In genomic region chr12:109808876-109809646, GRCh38 we compare ENCODE assay signal across 2 cellular contexts.
TF ChIP-seq lines count a peak whose summit lies in the region.

No MANE protein-coding gene starts in this region.

TF ChIP-seq in K562, 482 proteins besides CTCF, POLR2A, EP300 and RAD21:
- TF ChIP-seq EHMT2 (IDR thresholded peaks at IDR 0.05) = peak; percentile 58; the same call in 1 of the 2 replicates
- TF ChIP-seq TEAD1 (CRISPR knock-in tag; IDR thresholded peaks at IDR 0.05) = no peak
- TF ChIP-seq YBX1 (IDR thresholded peaks at IDR 0.05) = no peak
- peak; percentile 32 for TF ChIP-seq CREBBP (IDR thresholded peaks at IDR 0.05; ENCODE audit: low read depth, low read length)
- peak in 1 of 2 experiments; percentile 38; a peak in 1 of 4 replicates for TF ChIP-seq MLLT1 (IDR thresholded peaks at IDR 0.05)
- TF ChIP-seq HIVEP1 (CRISPR knock-in tag; IDR thresholded peaks at IDR 0.05) = no peak
- TF ChIP-seq ZNF764 (CRISPR knock-in tag; IDR thresholded peaks at IDR 0.05; ENCODE audit: low read depth) = no peak
- no peak for TF ChIP-seq MYNN (IDR thresholded peaks at IDR 0.05)
- no peak for TF ChIP-seq MYNN (CRISPR knock-in tag; IDR thresholded peaks at IDR 0.05)
- TF ChIP-seq THRA (IDR thresholded peaks at IDR 0.05) = no peak
- TF ChIP-seq RNF2 (IDR thresholded peaks at IDR 0.05) = no peak
- TF ChIP-seq PKNOX1 (IDR thresholded peaks at IDR 0.05) = peak; percentile 17; the same call in 1 of the 2 replicates
- TF ChIP-seq EGR1 (conservative IDR thresholded peaks at IDR 0.05) = peak; percentile 38
- no peak for TF ChIP-seq MED1 (CRISPR knock-in tag; IDR thresholded peaks at IDR 0.05; ENCODE audit: borderline replicate concordance)
- TF ChIP-seq SIN3B (IDR thresholded peaks at IDR 0.05; ENCODE audit: low read depth) = no peak
- TF ChIP-seq TRIM25 (IDR thresholded peaks at IDR 0.05; ENCODE audit: borderline replicate concordance) = 0 out of 2 replicates have a peak, but pooled peaks have one; percentile 40

TF ChIP-seq in H1, 55 proteins besides CTCF, POLR2A, EP300 and RAD21:
- TF ChIP-seq KDM4A (IDR thresholded peaks at IDR 0.05; ENCODE audit: low read depth, low read length, severe bottlenecking) (no peak), SIRT6 (IDR thresholded peaks at IDR 0.05; ENCODE audit: low read length) (no peak), GABPA (IDR thresholded peaks at IDR 0.05; ENCODE audit: borderline replicate concordance, insufficient read depth, low read length) (no peak), RBBP5 (IDR thresholded peaks at IDR 0.05; ENCODE audit: borderline replicate concordance, low read depth, low read length) (no peak), MAX (IDR thresholded peaks at IDR 0.05) (no peak), TBP (IDR thresholded peaks at IDR 0.05; ENCODE audit: low read depth, low read length) (no peak), JUN (IDR thresholded peaks at IDR 0.05; ENCODE audit: low read depth, low read length) (no peak), TCF12 (IDR thresholded peaks at IDR 0.05; ENCODE audit: low read depth, low read length) (no peak), CHD2 (IDR thresholded peaks at IDR 0.05; ENCODE audit: low read length) (no peak), CHD7 (IDR thresholded peaks at IDR 0.05; ENCODE audit: insufficient replicate concordance, low read length) (no peak), E2F6 (IDR thresholded peaks at IDR 0.05) (no peak), RFX5 (IDR thresholded peaks at IDR 0.05; ENCODE audit: borderline replicate concordance, low read depth, low read length) (no peak), RXRA (IDR thresholded peaks at IDR 0.05; ENCODE audit: insufficient read depth, low read depth, low read length) (no peak), FOSL1 (IDR thresholded peaks at IDR 0.05; ENCODE audit: insufficient read depth, low read depth, low read length) (no peak), NANOG (IDR thresholded peaks at IDR 0.05; ENCODE audit: insufficient read depth, low read depth, low read length, poor library complexity, severe bottlenecking) (no peak), MAFK (IDR thresholded peaks at IDR 0.05; ENCODE audit: low read depth, low read length) (no peak)
